ENCODE assay signal across 9 cellular contexts in genomic region chr1:19476440-19477190, GRCh38. TPM values are rescaled to one million over a fixed set of nuclear protein-coding genes. Genes with fewer than 3 reads are reported as not detected.
DNase-seq lines count a peak whose midpoint lies in the region; ATAC-seq and TF ChIP-seq lines count a peak whose summit lies in the region.
"Had no signal": no experiment of that assay in that cellular context is flagged by ENCODE, and none has a peak within 500 bp of the region (broad histone marks: within the 10 kb centered on the region; RNA-seq: fewer than 3 reads in every experiment).

No MANE protein-coding gene starts in this region.

- no peak for TF ChIP-seq POLR2A in suprapubic skin (IDR thresholded peaks at IDR 0.05)

- no peaks in the 10 kb centered on the region for H3K27me3 Mint-ChIP-seq in activated CD8-positive, alpha-beta T cell treated with anti-CD3 and anti-CD28 coated beads, Interleukin-2, amount 10 ng/mL, durations not matched to agents 7 days and 5 days (ENCODE audit: low read depth)

- H3K4me3 ChIP-seq in right cardiac atrium (ENCODE audit: low read length), result no peak overlapping the region
- peak overlapping the region; percentile 4 for H3K4me3 ChIP-seq in suprapubic skin

- no peaks in the 10 kb centered on the region for H3K9me3 Mint-ChIP-seq in activated CD8-positive, alpha-beta T cell treated with anti-CD3 and anti-CD28 coated beads, Interleukin-2, amount 10 ng/mL, durations not matched to agents 7 days and 5 days (ENCODE audit: insufficient read depth)

- H3K27ac ChIP-seq in right cardiac atrium (ENCODE audit: low read length) (peak overlapping the region; percentile 63), suprapubic skin (peak overlapping the region; percentile 36)
- H3K27ac ChIP-seq: epithelial cell of prostate had no signal

- peaks cover 11% of the 10 kb centered on the region for H3K36me3 ChIP-seq in suprapubic skin

- WGBS in right cardiac atrium, result 27% methylated on average over 12 of the region's 12 CpGs
- WGBS in suprapubic skin, result 62% methylated on average over 12 of the region's 12 CpGs

- no peak for TF ChIP-seq CTCF in suprapubic skin (IDR thresholded peaks at IDR 0.05)

- peak; percentile 50 for ATAC-seq in GM18502 (IDR thresholded peaks at IDR 0.05; ENCODE audit: poor library complexity, unreplicated experiment)
- peak; percentile 49 for ATAC-seq in HG03159 (IDR thresholded peaks at IDR 0.05; ENCODE audit: unreplicated experiment)
- ATAC-seq in activated CD8-positive, alpha-beta T cell treated with anti-CD3 and anti-CD28 coated beads, Interleukin-2, amount 10 ng/mL, durations not matched to agents 7 days and 5 days, result peak; percentile 62
- ATAC-seq in right cardiac atrium, result peak; percentile 61 to 76

- DNase-seq in activated CD8-positive, alpha-beta T cell treated with anti-CD3 and anti-CD28 coated beads, Interleukin-2, amount 10 ng/mL, durations not matched to agents 7 days and 5 days, result peak; percentile 61
- DNase-seq in right cardiac atrium, result peak; percentile 54 to 67 (median 67)
- DNase-seq in suprapubic skin (ENCODE audit: low spot score in 2 of 2), result no peak
- no peak for DNase-seq in NCI-H524 treated with DMSO at 0.1 percent for 48 hours (lab: John Stamatoyannopoulos, UW)
- no peak for DNase-seq in G401 (ENCODE audit: low spot score)
- no peak for DNase-seq in NCI-H69 (lab: John Stamatoyannopoulos, UW)

- peaks cover 62% of the 10 kb centered on the region for H3K36me3 Mint-ChIP-seq in activated CD8-positive, alpha-beta T cell treated with anti-CD3 and anti-CD28 coated beads, Interleukin-2, amount 10 ng/mL, durations not matched to agents 7 days and 5 days (ENCODE audit: low read depth)

- H3K27me3 ChIP-seq in right cardiac atrium (ENCODE audit: control insufficient read depth, insufficient read depth) (no peaks in the 10 kb centered on the region), suprapubic skin (no peaks in the 10 kb centered on the region)

- H3K9me3 ChIP-seq in right cardiac atrium (ENCODE audit: control insufficient read depth, low read length) (no peaks in the 10 kb centered on the region), suprapubic skin (no peaks in the 10 kb centered on the region)

- peak overlapping the region; percentile 95 for H3K27ac Mint-ChIP-seq in activated CD8-positive, alpha-beta T cell treated with anti-CD3 and anti-CD28 coated beads, Interleukin-2, amount 10 ng/mL, durations not matched to agents 7 days and 5 days

- peak overlapping the region; percentile 73 for H3K4me3 Mint-ChIP-seq in activated CD8-positive, alpha-beta T cell treated with anti-CD3 and anti-CD28 coated beads, Interleukin-2, amount 10 ng/mL, durations not matched to agents 7 days and 5 days

- intact Hi-C loops in right cardiac atrium (cut with DNase I), result loop anchor here in 1 of 4 donors (10.0 kb wide), 1 partner anchor 82 kb away; no protein-coding TSS in a partner anchor

- in situ Hi-C loops in G401 (cut with HindIII; ENCODE audit: low sequenced_read_pairs), result no loop called here

- TF ChIP-seq EP300 in suprapubic skin (IDR thresholded peaks at IDR 0.05), result no peak

- POLR2A ChIA-PET in activated CD8-positive, alpha-beta T cell treated with anti-CD3 and anti-CD28 coated beads, Interleukin-2, amount 10 ng/mL, durations not matched to agents 7 days and 5 days (lab: Charles Lee), result interaction anchor here (0.6 to 13.1 kb wide), 8 partner anchors 8 to 211 kb away, joined by 3 to 194 read pairs (median 7); partner anchors contain the start of gene CAPZB

- peaks cover 93% of the 10 kb centered on the region for H3K4me1 Mint-ChIP-seq in activated CD8-positive, alpha-beta T cell treated with anti-CD3 and anti-CD28 coated beads, Interleukin-2, amount 10 ng/mL, durations not matched to agents 7 days and 5 days (ENCODE audit: low read depth)

- H3K4me1 ChIP-seq in right cardiac atrium (ENCODE audit: control insufficient read depth, insufficient read depth, low read length), result peaks cover 38% of the 10 kb centered on the region
- H3K4me1 ChIP-seq in suprapubic skin, result peaks cover 83% of the 10 kb centered on the region

- CTCF ChIA-PET in activated CD8-positive, alpha-beta T cell treated with anti-CD3 and anti-CD28 coated beads, Interleukin-2, amount 10 ng/mL, durations not matched to agents 7 days and 5 days (lab: Charles Lee), result interaction anchor here (0.6 to 4.0 kb wide), 7 partner anchors 9 to 177 kb away, joined by 3 to 20 read pairs (median 8); partner anchors contain the start of gene CAPZB

RNA-seq across cellular contexts. Expression of gene CAPZB, which starts 8.7 kb away (rescaled TPM):
- 100 to 1,000 TPM; 492 to 518 TPM for total RNA-seq in activated CD8-positive, alpha-beta T cell treated with anti-CD3 and anti-CD28 coated beads, Interleukin-2, amount 10 ng/mL, durations not matched to agents 7 days and 5 days
- 100 to 1,000 TPM; 226 to 255 (median 232) TPM for total RNA-seq in right cardiac atrium
- 228 TPM for polyA plus RNA-seq in right cardiac atrium
- 100 to 1,000 TPM; 101 to 130 (median 126) TPM for total RNA-seq in suprapubic skin
- total RNA-seq in G401 (2014; rRNA removed; shearing (Covaris generic)), result 342 and 345 TPM in 2 replicates

Comparison
In these comparisons a context has a peak if more than half of its experiments do, and no peak if none do; other contexts are left out.
1. DNase-seq: peak in activated CD8-positive, alpha-beta T cell treated with anti-CD3 and anti-CD28 coated beads, Interleukin-2, amount 10 ng/mL, durations not matched to agents 7 days and 5 days (single experiment) and right cardiac atrium (3 of 3); none in suprapubic skin (0 of 2), NCI-H524 treated with DMSO at 0.1 percent for 48 hours (single experiment), G401 (single experiment) and NCI-H69 (single experiment).
2. Peak in every context shown above with its lines, with median percentiles within 50 percentile points of each other: ATAC-seq.